8 cellular contexts compared by ENCODE assay signal in genomic region chr19:20039203-20039723, GRCh38. TPM values are rescaled to one million over a fixed set of nuclear protein-coding genes. Genes with fewer than 3 reads are reported as not detected.
A peak's percentile ranks its signal among the peaks of the same experiment; 100 is the strongest.
DNase-seq lines count a peak whose midpoint lies in the region; ATAC-seq and TF ChIP-seq lines count a peak whose summit lies in the region.

TSS of gene ZNF682 (minus strand) at chr19:20039505. CDS start at chr19:20039345, 160 bp downstream.

- H3K79me2 ChIP-seq in PC-3 (ENCODE audit: low read length) = no peaks in the 10 kb centered on the region

- peaks cover 9 to 19% (median 13%) of the 10 kb centered on the region in 10 experiments for H3K4me1 ChIP-seq in BLaER1 treated with 17β-estradiol and CSF1 and Interleukin-3, amounts not matched to agents 10 nM and 100 nM
- H3K4me1 ChIP-seq in PC-3 (ENCODE audit: insufficient read depth, low read length) = no peaks in the 10 kb centered on the region

- H3F3A ChIP-seq in PC-3 (ENCODE audit: low read length, unreplicated experiment) = no peaks in the 10 kb centered on the region

- no peaks in the 10 kb centered on the region for H3K9me2 ChIP-seq in PC-3 (replicated peaks; ENCODE audit: low read length)

- peaks cover 0 to 6% (median 0%) of the 10 kb centered on the region in 3 donors for H3K27me3 Mint-ChIP-seq in naive B cell

- TF ChIP-seq CTCF in PC-3 (conservative IDR thresholded peaks at IDR 0.05; ENCODE audit: low read depth, low read length) = no peak
- TF ChIP-seq CTCF in fibroblast of mammary gland (conservative IDR thresholded peaks at IDR 0.05; ENCODE audit: control insufficient read depth, insufficient read depth, low read depth, low read length) = no peak

- H3K36me3 Mint-ChIP-seq in naive B cell = no peaks in the 10 kb centered on the region

- no peaks in the 10 kb centered on the region for H3K27me3 ChIP-seq in BLaER1 treated with 17β-estradiol and CSF1 and Interleukin-3, amounts not matched to agents 10 nM and 100 nM
- no peaks in the 10 kb centered on the region for H3K27me3 ChIP-seq in PC-3 (ENCODE audit: low read length)

- peak within 1 kb of the TSS; percentile 73 to 87 (median 78) for H3K4me3 ChIP-seq in BLaER1 treated with 17β-estradiol and CSF1 and Interleukin-3, amounts not matched to agents 10 nM and 100 nM
- H3K4me3 ChIP-seq in PC-3 (ENCODE audit: low read length) = peak within 1 kb of the TSS; percentile 69
- peak within 1 kb of the TSS; percentile 89 for H3K4me3 ChIP-seq in fibroblast of mammary gland (ENCODE audit: control insufficient read depth, low read depth, low read length)

- peaks cover 0 to 13% (median 0%) of the 10 kb centered on the region in 11 experiments; a peak in 2 of 22 replicates for H4K20me1 ChIP-seq in BLaER1 treated with 17β-estradiol and CSF1 and Interleukin-3, amounts not matched to agents 10 nM and 100 nM
- no peaks in the 10 kb centered on the region for H4K20me1 ChIP-seq in PC-3 (ENCODE audit: low read length)

- peak within 1 kb of the TSS in 5 of 6 donors; percentile 82 to 92 (median 90) for H3K27ac Mint-ChIP-seq in naive B cell

- no TSS peak for BruUV-seq in PC-3 (replicated peaks; lab: Mats Ljungman, UMichigan)

- POLR2A ChIA-PET in PC-3 (lab: Charles Lee; ENCODE audit: unreplicated experiment) = no interaction called here

- peak within 1 kb of the TSS; percentile 94 to 98 (median 96) for H3K4me3 Mint-ChIP-seq in naive B cell

- no peaks in the 10 kb centered on the region for H3K9me3 Mint-ChIP-seq in naive B cell

- DNase-seq in PC-3 (peak; percentile 74), fibroblast of mammary gland (ENCODE audit: low read depth) (peak; percentile 92), naive B cell (peak; percentile 91)
- DNase-seq in activated T-helper 1 cell treated with anti-CD3 and anti-CD28 coated beads, Interleukin-2, amount 50 U/mL, for 16 hours (ENCODE audit: low read depth in 1 of 2, low spot score in 1 of 2) = peak; percentile 87 to 88
- peak; percentile 73 to 95 for DNase-seq in stimulated activated CD8-positive, alpha-beta memory T cell treated with anti-CD3 and anti-CD28 coated beads, Interleukin-7, amount 100 ng/mL, for 48 hours (ENCODE audit: extremely low read depth in 1 of 2, low read depth in 1 of 2)

- H3K4me2 ChIP-seq in BLaER1 treated with 17β-estradiol and CSF1 and Interleukin-3, amounts not matched to agents 10 nM and 100 nM = peak within 1 kb of the TSS; percentile 73 to 89 (median 82)
- peak within 1 kb of the TSS; percentile 77 for H3K4me2 ChIP-seq in PC-3 (ENCODE audit: low read length)

- intact Hi-C loops in PC-3 (cut with micrococcal nuclease) = no loop called here

- ATAC-seq in GM19372 (IDR thresholded peaks at IDR 0.05; ENCODE audit: low read depth, unreplicated experiment) (peak; percentile 98), HG03558 (IDR thresholded peaks at IDR 0.05; ENCODE audit: extremely low read depth, unreplicated experiment) (peak; percentile 56), PC-3 (peak; percentile 93), naive B cell (ENCODE audit: low read depth in 2 of 2) (peak; percentile 99)

- peak within 1 kb of the TSS; percentile 80 to 90 (median 87) for H3K9ac ChIP-seq in BLaER1 treated with 17β-estradiol and CSF1 and Interleukin-3, amounts not matched to agents 10 nM and 100 nM
- peak within 1 kb of the TSS; percentile 41 for H3K9ac ChIP-seq in PC-3 (ENCODE audit: low read length)

- peaks cover 18 to 57% (median 35%) of the 10 kb centered on the region in 11 experiments; a peak in 21 of 22 replicates for H3K9me3 ChIP-seq in BLaER1 treated with 17β-estradiol and CSF1 and Interleukin-3, amounts not matched to agents 10 nM and 100 nM (replicated peaks in 1 of 11)
- H3K9me3 ChIP-seq in PC-3 (ENCODE audit: low read length) = 0 out of 2 replicates have a peak, but pooled peaks cover 9% of the 10 kb centered on the region

- peaks cover 4 to 33% (median 26%) of the 10 kb centered on the region in 11 experiments; a peak in 21 of 22 replicates for H3K36me3 ChIP-seq in BLaER1 treated with 17β-estradiol and CSF1 and Interleukin-3, amounts not matched to agents 10 nM and 100 nM
- no peaks in the 10 kb centered on the region for H3K36me3 ChIP-seq in PC-3 (ENCODE audit: low read depth, low read length)

- H3K27ac ChIP-seq in BLaER1 treated with 17β-estradiol and CSF1 and Interleukin-3, amounts not matched to agents 10 nM and 100 nM = peak within 1 kb of the TSS; percentile 70 to 90 (median 86)
- no peak within 1 kb of the TSS for H3K27ac ChIP-seq in PC-3 (ENCODE audit: low read length)

- CTCF ChIA-PET in PC-3 (lab: Charles Lee) = no interaction called here

- peak within 1 kb of the TSS; percentile 81 for H2AFZ ChIP-seq in PC-3 (ENCODE audit: low read length)

- H3K4me1 Mint-ChIP-seq in naive B cell = peaks cover 9 to 23% (median 10%) of the 10 kb centered on the region in 3 donors

RNA-seq across cellular contexts. Expression of gene ZNF682, which starts in this region (rescaled TPM):
- 0.69 and 3.5 TPM in 2 replicates for total RNA-seq in PC-3 (2014; rRNA removed)
- polyA plus RNA-seq in naive B cell (ENCODE audit: low read depth in 6 of 6) = 1 to 10 TPM; 2.5 to 6.0 (median 3.1) TPM
